ENCODE assay signal across 8 cellular contexts in genomic region chr17:18040287-18040858, GRCh38. TPM values are rescaled to one million over a fixed set of nuclear protein-coding genes. Genes with fewer than 3 reads are reported as not detected.
DNase-seq lines count a peak whose midpoint lies in the region; ATAC-seq and TF ChIP-seq lines count a peak whose summit lies in the region.

No MANE protein-coding gene starts in this region.

- peak overlapping the region; percentile 82 to 95 (median 86) for H3K27ac Mint-ChIP-seq in naive thymus-derived CD4-positive, alpha-beta T cell

- H3K9ac ChIP-seq in Karpas-422 (ENCODE audit: low read length), result peak overlapping the region; percentile 82

- peaks cover 42 to 70% (median 53%) of the 10 kb centered on the region in 7 donors for H3K4me1 Mint-ChIP-seq in naive thymus-derived CD4-positive, alpha-beta T cell

- no peaks in the 10 kb centered on the region for H3K9me2 ChIP-seq in Karpas-422 (replicated peaks; ENCODE audit: insufficient read depth, low read length)

- peaks cover 59% of the 10 kb centered on the region for H3K4me1 ChIP-seq in Karpas-422 (ENCODE audit: low read length)
- H3K4me1 ChIP-seq in naive thymus-derived CD4-positive, alpha-beta T cell (ENCODE audit: control insufficient read depth in 2 of 2, insufficient read depth in 2 of 2, low read length in 2 of 2), result peaks cover 23 to 30% of the 10 kb centered on the region in 2 donors

- DNase-seq in BJ (ENCODE audit: low read depth) (no peak), Karpas-422 (no peak), choroid plexus epithelial cell (ENCODE audit: low read depth) (no peak), amygdala (lab: John Stamatoyannopoulos, UW) (no peak), NOMO-1 treated with DMSO at 0.1 percent for 48 hours (lab: John Stamatoyannopoulos, UW; ENCODE audit: unreplicated experiment) (no peak), NCI-H1694 treated with DMSO at 0.1 percent for 48 hours (lab: John Stamatoyannopoulos, UW) (no peak)
- peak in 1 of 9 donors; percentile 4 for DNase-seq in naive thymus-derived CD4-positive, alpha-beta T cell

- intact Hi-C loops in naive thymus-derived CD4-positive, alpha-beta T cell (cut with micrococcal nuclease), result no loop called here

- H3K27ac ChIP-seq in Karpas-422 (ENCODE audit: low read length), result peak overlapping the region; percentile 23; the same call in 1 of the 2 replicates
- peak overlapping the region; percentile 88 for H3K27ac ChIP-seq in naive thymus-derived CD4-positive, alpha-beta T cell (ENCODE audit: low read depth, low read length)

- H3K9me3 ChIP-seq in Karpas-422 (ENCODE audit: low read length), result no peaks in the 10 kb centered on the region
- H3K9me3 ChIP-seq in naive thymus-derived CD4-positive, alpha-beta T cell (ENCODE audit: control insufficient read depth in 2 of 3, low read length in 3 of 3), result no peaks in the 10 kb centered on the region

- H3K9me3 Mint-ChIP-seq in naive thymus-derived CD4-positive, alpha-beta T cell, result peaks cover 0 to 2% (median 0%) of the 10 kb centered on the region in 11 donors

- peak overlapping the region; percentile 86 to 100 (median 92) for H3K4me3 Mint-ChIP-seq in naive thymus-derived CD4-positive, alpha-beta T cell

- no peak overlapping the region for H2AFZ ChIP-seq in Karpas-422 (ENCODE audit: low read length)

- peak overlapping the region; percentile 89 for H3K4me2 ChIP-seq in Karpas-422 (ENCODE audit: low read depth, low read length, poor library complexity, severe bottlenecking)

- H4K20me1 ChIP-seq in Karpas-422 (ENCODE audit: insufficient read depth, low read depth, low read length), result no peaks in the 10 kb centered on the region

- H3K36me3 ChIP-seq in BJ (ENCODE audit: control insufficient read depth, insufficient read depth, low read length) (no peaks in the 10 kb centered on the region), Karpas-422 (ENCODE audit: insufficient read depth, low read length) (no peaks in the 10 kb centered on the region)
- H3K36me3 ChIP-seq in naive thymus-derived CD4-positive, alpha-beta T cell (ENCODE audit: control insufficient read depth in 2 of 3, insufficient read depth in 3 of 3, low read length in 3 of 3), result peaks cover 0 to 5% (median 0%) of the 10 kb centered on the region in 3 experiments

- no peak for TF ChIP-seq CTCF in BJ (IDR thresholded peaks at IDR 0.05; ENCODE audit: insufficient read depth, low read depth, low read length)
- TF ChIP-seq CTCF in choroid plexus epithelial cell (conservative IDR thresholded peaks at IDR 0.05; ENCODE audit: low read depth, low read length), result no peak

- H3K27me3 Mint-ChIP-seq in naive thymus-derived CD4-positive, alpha-beta T cell, result no peaks in the 10 kb centered on the region

- no peak for ATAC-seq in naive thymus-derived CD4-positive, alpha-beta T cell
- no peak for ATAC-seq in HG03025 (IDR thresholded peaks at IDR 0.05; ENCODE audit: low FRiP score, unreplicated experiment)

- peaks cover 90% of the 10 kb centered on the region for H3K79me2 ChIP-seq in Karpas-422 (ENCODE audit: low read length)

- CTCF ChIA-PET in BJ (lab: Yijun Ruan, JAX), result interaction anchor here (1.0 kb wide), 1 partner anchor 149 kb away, joined by 4 read pairs; no protein-coding TSS in a partner anchor
- CTCF ChIA-PET in naive thymus-derived CD4-positive, alpha-beta T cell (lab: Charles Lee), result no interaction called here

- POLR2A ChIA-PET in BJ (lab: Charles Lee), result no interaction called here
- POLR2A ChIA-PET in naive thymus-derived CD4-positive, alpha-beta T cell (lab: Charles Lee), result no interaction called here

- peak overlapping the region; percentile 77 for H3K4me3 ChIP-seq in BJ (ENCODE audit: low read depth, low read length)
- H3K4me3 ChIP-seq in Karpas-422 (ENCODE audit: low read length), result peak overlapping the region; percentile 81
- H3K4me3 ChIP-seq in choroid plexus epithelial cell (ENCODE audit: low read depth, low read length), result peak overlapping the region; percentile 95
- peak overlapping the region; percentile 79 for H3K4me3 ChIP-seq in naive thymus-derived CD4-positive, alpha-beta T cell (ENCODE audit: low read length)

- peaks cover 0 to 6% (median 4%) of the 10 kb centered on the region in 5 donors for H3K36me3 Mint-ChIP-seq in naive thymus-derived CD4-positive, alpha-beta T cell

- H3K27me3 ChIP-seq in BJ (ENCODE audit: control insufficient read depth, insufficient read depth, low read length), result no peaks in the 10 kb centered on the region
- H3K27me3 ChIP-seq in Karpas-422 (ENCODE audit: low read length), result no peaks in the 10 kb centered on the region
- H3K27me3 ChIP-seq in naive thymus-derived CD4-positive, alpha-beta T cell (ENCODE audit: control insufficient read depth in 2 of 2, insufficient read depth in 2 of 2, low read length in 2 of 2), result no peaks in the 10 kb centered on the region

RNA-seq across cellular contexts. Expression of gene GID4, which starts 1.2 kb away (rescaled TPM):
- 6.9 and 7.4 TPM in 2 replicates for polyA plus RNA-seq in BJ (2011; rRNA removed)
- 13.4 and 14.7 TPM in 2 replicates for polyA minus RNA-seq in BJ (2011; rRNA and poly(A)+ RNA removed)
- total RNA-seq in Karpas-422 (2014; rRNA removed; shearing (Covaris generic); ENCODE audit: low replicate concordance), result 7.8 and 8.9 TPM in 2 replicates
- total RNA-seq in naive thymus-derived CD4-positive, alpha-beta T cell, result 10 to 100 TPM in 2 of 5 experiments, 1 to 10 TPM in 3; 6.0 to 11.4 (median 10.0) TPM
- polyA plus RNA-seq in naive thymus-derived CD4-positive, alpha-beta T cell, result 1 to 10 TPM; 5.9 to 7.0 TPM

RNA-seq across cellular contexts. Expression of gene ATPAF2, which starts 1.4 kb away (rescaled TPM):
- polyA plus RNA-seq in BJ (2011; rRNA removed), result 14.7 and 17.4 TPM in 2 replicates
- 14.8 and 18.2 TPM in 2 replicates for polyA minus RNA-seq in BJ (2011; rRNA and poly(A)+ RNA removed)
- total RNA-seq in Karpas-422 (2014; rRNA removed; shearing (Covaris generic); ENCODE audit: low replicate concordance), result 38.8 and 49.7 TPM in 2 replicates
- total RNA-seq in naive thymus-derived CD4-positive, alpha-beta T cell, result 10 to 100 TPM; 26.3 to 36.7 (median 32.5) TPM
- polyA plus RNA-seq in naive thymus-derived CD4-positive, alpha-beta T cell, result 10 to 100 TPM; 16.3 TPM

RNA-seq across cellular contexts. Expression of gene DRG2, which starts 47.4 kb away (rescaled TPM):
- polyA plus RNA-seq in BJ (2011; rRNA removed), result 28.8 and 36.4 TPM in 2 replicates
- 28.4 and 38.4 TPM in 2 replicates for polyA minus RNA-seq in BJ (2011; rRNA and poly(A)+ RNA removed)
- 21.5 and 26.3 TPM in 2 replicates for total RNA-seq in Karpas-422 (2014; rRNA removed; shearing (Covaris generic); ENCODE audit: low replicate concordance)
- 10 to 100 TPM; 39.6 to 54.7 (median 48.8) TPM for total RNA-seq in naive thymus-derived CD4-positive, alpha-beta T cell
- polyA plus RNA-seq in naive thymus-derived CD4-positive, alpha-beta T cell, result 10 to 100 TPM; 37.7 to 46.0 TPM
